21 cellular contexts compared by ENCODE assay signal in the genomic region with DNA sequence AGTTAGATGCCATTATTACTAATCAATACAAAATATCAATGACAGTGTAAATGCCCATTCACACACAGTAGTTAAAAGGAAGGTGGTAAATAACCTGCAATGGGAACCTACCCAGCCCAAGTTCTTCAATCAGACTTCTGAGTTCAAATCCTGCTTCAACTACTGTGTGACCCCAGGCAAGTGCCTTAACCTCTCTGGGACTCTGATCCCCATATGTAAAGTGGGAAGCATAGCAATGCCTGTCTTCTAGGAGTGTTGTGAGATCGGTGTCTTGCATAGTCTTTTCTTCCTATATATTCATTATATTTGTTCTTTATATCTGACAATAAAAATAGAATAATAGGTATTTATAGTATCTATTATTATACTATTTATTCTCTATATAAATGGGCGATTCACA.
"Had no signal": no experiment of that assay in that cellular context is flagged by ENCODE, and none has a peak within 500 bp of the region (broad histone marks: within the 10 kb centered on the region; RNA-seq: fewer than 3 reads in every experiment).

No MANE protein-coding gene starts in this region.

- DNase-seq: dermis blood vessel endothelial cell; dorsolateral prefrontal cortex; effector CD4-positive, alpha-beta T cell; effector memory CD4-positive, alpha-beta T cell; foreskin keratinocyte; heart left ventricle; hippocampal formation; left cardiac atrium; left ventricle myocardium superior; lower lobe of right lung; mesenchymal stem cell; mucosa of descending colon had no signal

- H3K4me3 ChIP-seq: coronary artery, dorsolateral prefrontal cortex, esophagus muscularis mucosa, gastroesophageal sphincter, heart left ventricle, left lung, lower lobe of right lung, mucosa of descending colon had no signal

- H3K27ac ChIP-seq: coronary artery, dorsolateral prefrontal cortex, esophagus muscularis mucosa, foreskin keratinocyte, gastroesophageal sphincter, heart left ventricle, left lung, lower lobe of right lung had no signal

- H3K4me1 ChIP-seq: foreskin keratinocyte had no signal

- H3K27me3 ChIP-seq: dorsolateral prefrontal cortex, esophagus muscularis mucosa, foreskin keratinocyte, gastroesophageal sphincter, heart left ventricle, left lung had no signal

- H3K9me3 ChIP-seq: esophagus muscularis mucosa, gastroesophageal sphincter, heart left ventricle, left lung, lower lobe of right lung, mucosa of descending colon had no signal

- ATAC-seq: foreskin keratinocyte, gastroesophageal sphincter, heart left ventricle, left cardiac atrium, left lung, left ventricle myocardium superior, lower lobe of right lung, mucosa of descending colon had no signal

- FAIRE-seq: colon, endothelial cell of umbilical vein, frontal cortex, islet of Langerhans, keratinocyte had no signal
